ENCODE assay signal across 1 cellular context in the genomic region with DNA sequence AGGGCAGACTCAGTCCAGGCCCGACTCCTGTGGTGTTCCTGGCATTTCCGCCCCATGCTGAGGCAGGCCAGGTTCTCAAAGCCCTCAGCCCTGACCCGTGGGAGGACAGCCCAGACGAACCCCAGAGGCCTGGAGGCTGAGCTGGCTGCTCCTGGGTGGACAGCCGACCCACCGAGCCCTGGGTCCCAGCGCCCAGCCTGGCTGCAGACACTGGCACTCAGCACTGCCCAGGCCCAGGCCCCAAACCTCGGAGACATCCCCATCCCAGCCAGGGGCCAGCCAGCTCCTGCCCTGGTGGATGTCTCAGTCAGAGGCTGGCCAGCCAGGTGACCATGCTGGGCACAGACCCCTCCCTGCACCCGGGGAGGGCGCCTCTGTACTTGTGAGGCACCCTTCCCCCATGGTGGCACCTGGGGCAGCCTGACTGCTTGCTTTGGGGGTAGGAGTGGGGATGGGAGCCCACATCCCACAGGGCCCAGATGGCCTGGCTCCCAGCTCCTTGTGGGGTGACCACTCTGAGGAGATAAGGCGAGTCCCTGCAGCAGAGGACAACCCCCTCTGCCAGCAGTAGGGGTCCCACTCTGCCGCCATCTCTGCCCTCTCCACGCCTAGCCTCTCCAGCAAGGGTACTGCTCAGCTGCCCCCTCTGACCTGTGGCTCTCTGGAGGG.
TF ChIP-seq lines count a peak whose summit lies in the region.

No MANE protein-coding gene starts in this region.

TF ChIP-seq in IMR-90, 13 proteins besides CTCF, POLR2A, EP300 and RAD21:
- TF ChIP-seq SMC3 (IDR thresholded peaks at IDR 0.05; ENCODE audit: low read depth, low read length) (no peak), RCOR1 (IDR thresholded peaks at IDR 0.05; ENCODE audit: insufficient replicate concordance, low read length) (no peak), MAFK (IDR thresholded peaks at IDR 0.05; ENCODE audit: low read depth, low read length) (no peak), NFE2L2 (IDR thresholded peaks at IDR 0.05; ENCODE audit: low read depth, low read length) (no peak), CHD1 (IDR thresholded peaks at IDR 0.05; ENCODE audit: low read depth, low read length) (no peak), MAZ (IDR thresholded peaks at IDR 0.05; ENCODE audit: borderline replicate concordance, low read depth, low read length) (no peak), BHLHE40 (IDR thresholded peaks at IDR 0.05; ENCODE audit: low read depth, low read length) (no peak), FOS (IDR thresholded peaks at IDR 0.05; ENCODE audit: low read depth, low read length) (no peak), MXI1 (IDR thresholded peaks at IDR 0.05; ENCODE audit: borderline replicate concordance, low read depth, low read length) (no peak), RFX5 (IDR thresholded peaks at IDR 0.05; ENCODE audit: low read depth, low read length) (no peak)
- TF ChIP-seq, protein P1, sequence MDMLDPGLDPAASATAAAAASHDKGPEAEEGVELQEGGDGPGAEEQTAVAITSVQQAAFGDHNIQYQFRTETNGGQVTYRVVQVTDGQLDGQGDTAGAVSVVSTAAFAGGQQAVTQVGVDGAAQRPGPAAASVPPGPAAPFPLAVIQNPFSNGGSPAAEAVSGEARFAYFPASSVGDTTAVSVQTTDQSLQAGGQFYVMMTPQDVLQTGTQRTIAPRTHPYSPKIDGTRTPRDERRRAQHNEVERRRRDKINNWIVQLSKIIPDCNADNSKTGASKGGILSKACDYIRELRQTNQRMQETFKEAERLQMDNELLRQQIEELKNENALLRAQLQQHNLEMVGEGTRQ (IDR thresholded peaks at IDR 0.05; ENCODE audit: low read depth, low read length): no peak
TF ChIP-seq in IMR-90: peak in this region for 0.
